1 cellular context compared by ENCODE assay signal in genomic region chr9:114080195-114080772, GRCh38.
TF ChIP-seq lines count a peak whose summit lies in the region.

No MANE protein-coding gene starts in this region.

TF ChIP-seq in endothelial cell of umbilical vein, 7 proteins besides CTCF, POLR2A, EP300 and RAD21:
- TF ChIP-seq EZH2 (IDR thresholded peaks at IDR 0.05; ENCODE audit: borderline replicate concordance, low read depth, low read length, severe bottlenecking), result no peak
- no peak for TF ChIP-seq POLR2AphosphoS5 (IDR thresholded peaks at IDR 0.05; ENCODE audit: insufficient read depth, low read depth, low read length)
- TF ChIP-seq FOS (IDR thresholded peaks at IDR 0.05; ENCODE audit: borderline replicate concordance, insufficient read depth, low read length), result no peak
- TF ChIP-seq JUN (IDR thresholded peaks at IDR 0.05; ENCODE audit: borderline replicate concordance, insufficient read depth, insufficient read length, low read depth), result no peak
- no peak for TF ChIP-seq MAX (IDR thresholded peaks at IDR 0.05; ENCODE audit: insufficient read depth, insufficient read length)
- no peak for TF ChIP-seq GATA2 (IDR thresholded peaks at IDR 0.05; ENCODE audit: insufficient read depth, insufficient read length, low read depth, low read length)
- no peak for TF ChIP-seq MYC (IDR thresholded peaks at IDR 0.05; ENCODE audit: low read depth, low read length)
